Comparison of ENCODE assay signal across 26 cellular contexts in genomic region chr17:70338946-70339354, GRCh38.
"Had no signal": no experiment of that assay in that cellular context is flagged by ENCODE, and none has a peak within 500 bp of the region (broad histone marks: within the 10 kb centered on the region; RNA-seq: fewer than 3 reads in every experiment).

No MANE protein-coding gene starts in this region.

- H3K9me3 ChIP-seq: neutrophil, right atrium auricular region, right lobe of liver, tibial nerve, vagina had no signal

- DNase-seq: kidney glomerular epithelial cell; left cardiac atrium; mesendoderm; naive B cell; natural killer cell; nephron progenitor cell; occipital lobe; right lobe of liver; stimulated activated CD4-positive, alpha-beta T cell treated with anti-CD3 and anti-CD28 coated beads, Interleukin-1b, Interleukin-23, amount 100 ng/mL, for 48 hours; stimulated activated CD4-positive, alpha-beta T cell treated with anti-CD3 and anti-CD28 coated beads, Interleukin-2, amount 100 ng/mL, for 48 hours; stimulated activated CD4-positive, alpha-beta T cell treated with anti-CD3 and anti-CD28 coated beads, Interleukin-4, amount 100 ng/mL, for 4 hours; stimulated activated CD8-positive, alpha-beta memory T cell treated with anti-CD3 and anti-CD28 coated beads, Interleukin-4, amount 100 ng/mL, for 48 hours; stimulated activated naive CD4-positive, alpha-beta T cell treated with Interleukin-2 at 50 U/mL for 16 hours; stimulated activated naive CD8-positive, alpha-beta T cell treated with anti-CD3 and anti-CD28 coated beads, Interleukin-15, amount 100 ng/mL, for 72 hours; substantia nigra had no signal

- H3K27me3 ChIP-seq: hepatocyte, neural progenitor cell, neutrophil, right atrium auricular region, right lobe of liver, tibial nerve, vagina had no signal

- H3K27ac ChIP-seq: hepatocyte, neural progenitor cell, neutrophil, right atrium auricular region, right lobe of liver, tibial nerve, vagina had no signal

- FAIRE-seq: keratinocyte had no signal

- H3K36me3 ChIP-seq: neural progenitor cell, neutrophil, right atrium auricular region, right lobe of liver, tibial nerve, vagina had no signal

- H3K4me2 ChIP-seq: hepatocyte, neural progenitor cell, smooth muscle cell had no signal

- ATAC-seq: left cardiac atrium; left lobe of liver; natural killer cell; right lobe of liver; stimulated activated memory B cell treated with anti-CD40 and anti-IgM and Interleukin-4, amounts not matched to agents 10 μg/mL and 1 μg/mL and 100 μg/mL, for 72 hours; stimulated activated naive CD8-positive, alpha-beta T cell treated with anti-CD3 and anti-CD28 coated beads, Interleukin-15, amount 100 ng/mL, for 72 hours had no signal

- H3K4me1 ChIP-seq: neural progenitor cell, right atrium auricular region, right lobe of liver, vagina had no signal

- H3K79me2 ChIP-seq: hepatocyte had no signal

- H2AFZ ChIP-seq: hepatocyte, neural progenitor cell had no signal

- H3K4me3 ChIP-seq: hepatocyte, lung, neural progenitor cell, right atrium auricular region, right lobe of liver, smooth muscle cell, tibial nerve, vagina had no signal

- H3K9ac ChIP-seq: neural progenitor cell had no signal
